ENCODE assay signal across 25 cellular contexts in genomic region chr1:66256629-66257575, GRCh38.
DNase-seq lines count a peak whose midpoint lies in the region; ATAC-seq and TF ChIP-seq lines count a peak whose summit lies in the region.
"Had no signal": no experiment of that assay in that cellular context is flagged by ENCODE, and none has a peak within 500 bp of the region (broad histone marks: within the 10 kb centered on the region; RNA-seq: fewer than 3 reads in every experiment).

No MANE protein-coding gene starts in this region.

- H2AFZ ChIP-seq in OCI-LY3 (ENCODE audit: low read depth, low read length): peak overlapping the region; percentile 29; the same call in 1 of the 2 replicates

- no peaks in the 10 kb centered on the region for H3K27me3 ChIP-seq in OCI-LY3 (ENCODE audit: low read depth, low read length)
- H3K27me3 ChIP-seq in MG63: no peaks in the 10 kb centered on the region
- H3K27me3 ChIP-seq: adrenal gland, esophagus muscularis mucosa, uterus had no signal

- DNase-seq in activated T-cell treated with anti-CD3 and anti-CD28 coated beads, Interleukin-2, amount 50 U/mL, for 72 hours: peak in 1 of 2 donors; percentile 32
- no peak for DNase-seq in activated T-cell treated with anti-CD3 and anti-CD28 coated beads, Interleukin-2, amount 50 U/mL, for 48 hours
- peak; percentile 32 to 63 for DNase-seq in dermis microvascular lymphatic vessel endothelial cell (ENCODE audit: low read depth in 2 of 2)
- DNase-seq in MG63: no peak
- no peak for DNase-seq in HEK293T (ENCODE audit: extremely low spot score)
- DNase-seq: activated CD4-positive, alpha-beta T cell treated with anti-CD3 and anti-CD28 coated beads, Interleukin-2, amount 10 ng/mL, durations not matched to agents 7 days and 5 days; adrenal gland; caudate nucleus; left cardiac atrium; NCI-H2029; NCI-H446; nephron progenitor cell; NK-92 treated with Interleukin-12 subunit alpha and Interleukin-12 subunit beta, amount 100 ng/mL, for 24 hours; RPMI8226; small intestine; stimulated activated CD4-positive, alpha-beta T cell treated with anti-CD3 and anti-CD28 coated beads, Interleukin-4, amount 100 ng/mL, for 4 hours; substantia nigra; SW 1271; uterus had no signal

- peak; percentile 56 to 71 for ATAC-seq in activated T-cell treated with anti-CD3 and anti-CD28 coated beads, Interleukin-2, amount 50 U/mL, for 72 hours (replicated peaks in 1 of 2)
- no peak for ATAC-seq in stimulated activated memory B cell treated with anti-CD40 and anti-IgM and Interleukin-4, amounts not matched to agents 10 μg/mL and 1 μg/mL and 100 μg/mL, for 72 hours
- ATAC-seq in GM18868 (IDR thresholded peaks at IDR 0.05; ENCODE audit: unreplicated experiment): no peak
- ATAC-seq: GM12878, left cardiac atrium had no signal

- H3K9me3 Mint-ChIP-seq in activated T-cell treated with anti-CD3 and anti-CD28 coated beads, Interleukin-2, amount 50 U/mL, for 72 hours: no peaks in the 10 kb centered on the region
- H3K9me3 Mint-ChIP-seq in stimulated activated memory B cell treated with anti-CD40 and anti-IgM and Interleukin-4, amounts not matched to agents 10 μg/mL and 1 μg/mL and 100 μg/mL, for 72 hours: no peaks in the 10 kb centered on the region
- H3K9me3 Mint-ChIP-seq: nephron progenitor cell had no signal

- H3K4me2 ChIP-seq in OCI-LY3 (ENCODE audit: low read length): no peak overlapping the region
- H3K4me2 ChIP-seq: KMS-11 had no signal

- H3K4me3 Mint-ChIP-seq in activated T-cell treated with anti-CD3 and anti-CD28 coated beads, Interleukin-2, amount 50 U/mL, for 72 hours: peak overlapping the region in 1 of 2 donors; percentile 60
- H3K4me3 Mint-ChIP-seq in stimulated activated memory B cell treated with anti-CD40 and anti-IgM and Interleukin-4, amounts not matched to agents 10 μg/mL and 1 μg/mL and 100 μg/mL, for 72 hours: no peak overlapping the region
- H3K4me3 Mint-ChIP-seq: activated CD4-positive, alpha-beta T cell treated with anti-CD3 and anti-CD28 coated beads, Interleukin-2, amount 10 ng/mL, durations not matched to agents 7 days and 5 days; nephron progenitor cell had no signal

- no peak for TF ChIP-seq CTCF in OCI-LY3 (IDR thresholded peaks at IDR 0.05; ENCODE audit: low read depth, low read length)

- no peaks in the 10 kb centered on the region for H3K27me3 Mint-ChIP-seq in activated T-cell treated with anti-CD3 and anti-CD28 coated beads, Interleukin-2, amount 50 U/mL, for 72 hours (ENCODE audit: low read depth)
- H3K27me3 Mint-ChIP-seq in stimulated activated memory B cell treated with anti-CD40 and anti-IgM and Interleukin-4, amounts not matched to agents 10 μg/mL and 1 μg/mL and 100 μg/mL, for 72 hours: no peaks in the 10 kb centered on the region
- H3K27me3 Mint-ChIP-seq: activated CD4-positive, alpha-beta T cell treated with anti-CD3 and anti-CD28 coated beads, Interleukin-2, amount 10 ng/mL, durations not matched to agents 7 days and 5 days had no signal

- H3K4me3 ChIP-seq in OCI-LY3 (ENCODE audit: low read length) (no peak overlapping the region), MG63 (no peak overlapping the region)
- H3K4me3 ChIP-seq: adrenal gland, esophagus muscularis mucosa, GM12878, uterus had no signal

- no peaks in the 10 kb centered on the region for H4K20me1 ChIP-seq in OCI-LY3 (ENCODE audit: insufficient read depth, low read length)

- H3K9ac ChIP-seq in OCI-LY3 (ENCODE audit: low read length): peak overlapping the region; percentile 21; the same call in 1 of the 2 replicates
- H3K9ac ChIP-seq: KMS-11 had no signal

- POLR2A ChIA-PET in HEK293T (lab: Yijun Ruan, JAX): interaction anchor here (2.1 kb wide), 1 partner anchor 75 kb away, joined by 5 read pairs; no protein-coding TSS in a partner anchor

- peak overlapping the region; percentile 80 for H3K27ac ChIP-seq in OCI-LY3 (ENCODE audit: low read length)
- H3K27ac ChIP-seq: adrenal gland, esophagus muscularis mucosa, KMS-11, uterus had no signal

- peaks cover 75% of the 10 kb centered on the region for H3K4me1 ChIP-seq in OCI-LY3 (ENCODE audit: low read length)
- H3K4me1 ChIP-seq: adrenal gland, uterus had no signal

- CTCF ChIA-PET in HEK293T (lab: Yijun Ruan, JAX): interaction anchor here (0.5 to 2.1 kb wide), 5 partner anchors 19 to 1571 kb away, joined by 3 to 8 read pairs (median 6); no protein-coding TSS in a partner anchor

- H3K9me3 ChIP-seq in OCI-LY3 (ENCODE audit: insufficient read depth, low read length) (no peaks in the 10 kb centered on the region), MG63 (no peaks in the 10 kb centered on the region)
- H3K9me3 ChIP-seq: adrenal gland, esophagus muscularis mucosa, uterus had no signal

- peaks cover 86% of the 10 kb centered on the region for H3K4me1 Mint-ChIP-seq in activated T-cell treated with anti-CD3 and anti-CD28 coated beads, Interleukin-2, amount 50 U/mL, for 72 hours (ENCODE audit: low read depth)
- peaks cover 32% of the 10 kb centered on the region for H3K4me1 Mint-ChIP-seq in stimulated activated memory B cell treated with anti-CD40 and anti-IgM and Interleukin-4, amounts not matched to agents 10 μg/mL and 1 μg/mL and 100 μg/mL, for 72 hours

- H3K36me3 ChIP-seq in OCI-LY3 (replicated peaks; ENCODE audit: low read depth, low read length) (no peaks in the 10 kb centered on the region), MG63 (no peaks in the 10 kb centered on the region)
- H3K36me3 ChIP-seq: adrenal gland, esophagus muscularis mucosa, uterus had no signal

- no peaks in the 10 kb centered on the region for H3K36me3 Mint-ChIP-seq in activated T-cell treated with anti-CD3 and anti-CD28 coated beads, Interleukin-2, amount 50 U/mL, for 72 hours (ENCODE audit: insufficient read depth in 2 of 2)
- H3K36me3 Mint-ChIP-seq in stimulated activated memory B cell treated with anti-CD40 and anti-IgM and Interleukin-4, amounts not matched to agents 10 μg/mL and 1 μg/mL and 100 μg/mL, for 72 hours: no peaks in the 10 kb centered on the region

- H3K79me2 ChIP-seq in OCI-LY3 (ENCODE audit: low read length): no peaks in the 10 kb centered on the region

- peak overlapping the region; percentile 47 for H3K27ac Mint-ChIP-seq in activated T-cell treated with anti-CD3 and anti-CD28 coated beads, Interleukin-2, amount 50 U/mL, for 72 hours
- H3K27ac Mint-ChIP-seq in stimulated activated memory B cell treated with anti-CD40 and anti-IgM and Interleukin-4, amounts not matched to agents 10 μg/mL and 1 μg/mL and 100 μg/mL, for 72 hours: peak overlapping the region; percentile 28
- H3K27ac Mint-ChIP-seq: nephron progenitor cell had no signal

TF ChIP-seq in HEK293T, 16 proteins besides CTCF, POLR2A, EP300 and RAD21:
- TF ChIP-seq SUZ12 (IDR thresholded peaks at IDR 0.05): no peak
- TF ChIP-seq ELF4 (IDR thresholded peaks at IDR 0.05): no peak
- no peak for TF ChIP-seq NFRKB (IDR thresholded peaks at IDR 0.05)
- TF ChIP-seq BHLHE40 (IDR thresholded peaks at IDR 0.05; ENCODE audit: borderline replicate concordance): no peak
- no peak for TF ChIP-seq FOXM1 (IDR thresholded peaks at IDR 0.05; ENCODE audit: borderline replicate concordance)
- no peak for TF ChIP-seq LEF1 (IDR thresholded peaks at IDR 0.05; ENCODE audit: borderline replicate concordance)
- no peak for TF ChIP-seq SP1 (IDR thresholded peaks at IDR 0.05)
- no peak for TF ChIP-seq FOXA1 (IDR thresholded peaks at IDR 0.05)
- TF ChIP-seq, protein P1, sequence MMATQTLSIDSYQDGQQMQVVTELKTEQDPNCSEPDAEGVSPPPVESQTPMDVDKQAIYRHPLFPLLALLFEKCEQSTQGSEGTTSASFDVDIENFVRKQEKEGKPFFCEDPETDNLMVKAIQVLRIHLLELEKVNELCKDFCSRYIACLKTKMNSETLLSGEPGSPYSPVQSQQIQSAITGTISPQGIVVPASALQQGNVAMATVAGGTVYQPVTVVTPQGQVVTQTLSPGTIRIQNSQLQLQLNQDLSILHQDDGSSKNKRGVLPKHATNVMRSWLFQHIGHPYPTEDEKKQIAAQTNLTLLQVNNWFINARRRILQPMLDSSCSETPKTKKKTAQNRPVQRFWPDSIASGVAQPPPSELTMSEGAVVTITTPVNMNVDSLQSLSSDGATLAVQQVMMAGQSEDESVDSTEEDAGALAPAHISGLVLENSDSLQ (IDR thresholded peaks at IDR 0.05): no peak
- TF ChIP-seq L3MBTL2 (conservative IDR thresholded peaks at IDR 0.05): no peak
- no peak for TF ChIP-seq TARDBP (IDR thresholded peaks at IDR 0.05)
- no peak for TF ChIP-seq ZNF384 (IDR thresholded peaks at IDR 0.05)
- no peak for TF ChIP-seq CTBP1 (IDR thresholded peaks at IDR 0.05; ENCODE audit: borderline replicate concordance)

Comparison
In these comparisons a context has a peak if more than half of its experiments do, and no peak if none do; other contexts are left out.
1. ATAC-seq: peak in activated T-cell treated with anti-CD3 and anti-CD28 coated beads, Interleukin-2, amount 50 U/mL, for 72 hours (2 of 2); none in stimulated activated memory B cell treated with anti-CD40 and anti-IgM and Interleukin-4, amounts not matched to agents 10 μg/mL and 1 μg/mL and 100 μg/mL, for 72 hours (single experiment) and GM18868 (single experiment).
2. DNase-seq: peak in dermis microvascular lymphatic vessel endothelial cell (2 of 2); none in activated T-cell treated with anti-CD3 and anti-CD28 coated beads, Interleukin-2, amount 50 U/mL, for 48 hours (0 of 2), MG63 (single experiment) and HEK293T (single experiment).